In genomic region chr3:53478166-53478830, GRCh38 we compare ENCODE assay signal across 1 cellular context.
TF ChIP-seq lines count a peak whose summit lies in the region.

No MANE protein-coding gene starts in this region.

TF ChIP-seq in HepG2, 621 proteins besides CTCF, POLR2A, EP300 and RAD21 (continued from another document and continues in another):
- TF ChIP-seq, protein P1, sequence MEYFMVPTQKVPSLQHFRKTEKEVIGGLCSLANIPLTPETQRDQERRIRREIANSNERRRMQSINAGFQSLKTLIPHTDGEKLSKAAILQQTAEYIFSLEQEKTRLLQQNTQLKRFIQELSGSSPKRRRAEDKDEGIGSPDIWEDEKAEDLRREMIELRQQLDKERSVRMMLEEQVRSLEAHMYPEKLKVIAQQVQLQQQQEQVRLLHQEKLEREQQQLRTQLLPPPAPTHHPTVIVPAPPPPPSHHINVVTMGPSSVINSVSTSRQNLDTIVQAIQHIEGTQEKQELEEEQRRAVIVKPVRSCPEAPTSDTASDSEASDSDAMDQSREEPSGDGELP (IDR thresholded peaks at IDR 0.05; ENCODE audit: borderline replicate concordance, low read depth): peak; percentile 98
- TF ChIP-seq KAT2B (IDR thresholded peaks at IDR 0.05; ENCODE audit: borderline replicate concordance, low read depth, low read length): no peak
- TF ChIP-seq PTBP1 (IDR thresholded peaks at IDR 0.05; ENCODE audit: low read depth, low read length, poor library complexity, severe bottlenecking): no peak
- no peak for TF ChIP-seq SNRNP70 (IDR thresholded peaks at IDR 0.05; ENCODE audit: low read depth, low read length)
- no peak for TF ChIP-seq ZNF670 (CRISPR knock-in tag; IDR thresholded peaks at IDR 0.05; ENCODE audit: borderline replicate concordance)
- TF ChIP-seq, protein P2, sequence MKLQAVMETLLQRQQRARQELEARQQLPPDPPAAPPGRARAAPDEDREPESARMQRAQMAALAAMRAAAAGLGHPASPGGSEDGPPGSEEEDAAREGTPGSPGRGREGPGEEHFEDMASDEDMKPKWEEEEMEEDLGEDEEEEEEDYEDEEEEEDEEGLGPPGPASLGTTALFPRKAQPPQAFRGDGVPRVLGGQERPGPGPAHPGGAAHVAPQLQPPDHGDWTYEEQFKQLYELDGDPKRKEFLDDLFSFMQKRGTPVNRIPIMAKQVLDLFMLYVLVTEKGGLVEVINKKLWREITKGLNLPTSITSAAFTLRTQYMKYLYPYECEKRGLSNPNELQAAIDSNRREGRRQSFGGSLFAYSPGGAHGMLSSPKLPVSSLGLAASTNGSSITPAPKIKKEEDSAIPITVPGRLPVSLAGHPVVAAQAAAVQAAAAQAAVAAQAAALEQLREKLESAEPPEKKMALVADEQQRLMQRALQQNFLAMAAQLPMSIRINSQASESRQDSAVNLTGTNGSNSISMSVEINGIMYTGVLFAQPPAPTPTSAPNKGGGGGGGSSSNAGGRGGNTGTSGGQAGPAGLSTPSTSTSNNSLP (IDR thresholded peaks at IDR 0.05; ENCODE audit: low read depth, low read length): peak; percentile 89
- TF ChIP-seq, protein P3, sequence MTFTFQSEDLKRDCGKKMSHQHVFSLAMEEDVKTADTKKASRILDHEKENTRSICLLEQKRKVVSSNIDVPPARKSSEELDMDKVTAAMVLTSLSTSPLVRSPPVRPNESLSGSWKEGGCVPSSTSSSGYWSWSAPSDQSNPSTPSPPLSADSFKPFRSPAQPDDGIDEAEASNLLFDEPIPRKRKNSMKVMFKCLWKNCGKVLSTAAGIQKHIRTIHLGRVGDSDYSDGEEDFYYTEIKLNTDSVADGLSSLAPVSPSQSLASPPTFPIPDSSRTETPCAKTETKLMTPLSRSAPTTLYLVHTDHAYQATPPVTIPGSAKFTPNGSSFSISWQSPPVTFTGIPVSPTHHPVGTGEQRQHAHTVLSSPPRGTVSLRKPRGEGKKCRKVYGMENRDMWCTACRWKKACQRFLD (CRISPR knock-in tag; IDR thresholded peaks at IDR 0.05; ENCODE audit: borderline replicate concordance): no peak
- TF ChIP-seq, protein P4, sequence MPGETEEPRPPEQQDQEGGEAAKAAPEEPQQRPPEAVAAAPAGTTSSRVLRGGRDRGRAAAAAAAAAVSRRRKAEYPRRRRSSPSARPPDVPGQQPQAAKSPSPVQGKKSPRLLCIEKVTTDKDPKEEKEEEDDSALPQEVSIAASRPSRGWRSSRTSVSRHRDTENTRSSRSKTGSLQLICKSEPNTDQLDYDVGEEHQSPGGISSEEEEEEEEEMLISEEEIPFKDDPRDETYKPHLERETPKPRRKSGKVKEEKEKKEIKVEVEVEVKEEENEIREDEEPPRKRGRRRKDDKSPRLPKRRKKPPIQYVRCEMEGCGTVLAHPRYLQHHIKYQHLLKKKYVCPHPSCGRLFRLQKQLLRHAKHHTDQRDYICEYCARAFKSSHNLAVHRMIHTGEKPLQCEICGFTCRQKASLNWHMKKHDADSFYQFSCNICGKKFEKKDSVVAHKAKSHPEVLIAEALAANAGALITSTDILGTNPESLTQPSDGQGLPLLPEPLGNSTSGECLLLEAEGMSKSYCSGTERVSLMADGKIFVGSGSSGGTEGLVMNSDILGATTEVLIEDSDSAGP (CRISPR knock-in tag; IDR thresholded peaks at IDR 0.05; ENCODE audit: borderline replicate concordance): no peak
- no peak for TF ChIP-seq TAF1 (CRISPR knock-in tag; IDR thresholded peaks at IDR 0.05)
- no peak for TF ChIP-seq GTF3A (CRISPR knock-in tag; conservative IDR thresholded peaks at IDR 0.05)
- no peak for TF ChIP-seq NFIB (CRISPR knock-in tag; IDR thresholded peaks at IDR 0.05; ENCODE audit: borderline replicate concordance)
- TF ChIP-seq ZBTB3 (CRISPR knock-in tag; IDR thresholded peaks at IDR 0.05; ENCODE audit: borderline replicate concordance, low read depth): peak; percentile 98
- no peak for TF ChIP-seq MAF1 (CRISPR knock-in tag; IDR thresholded peaks at IDR 0.05; ENCODE audit: borderline replicate concordance)
- no peak for TF ChIP-seq FOXA1 (IDR thresholded peaks at IDR 0.05)
- peak; percentile 74 for TF ChIP-seq FOXA1 (CRISPR knock-in tag; IDR thresholded peaks at IDR 0.05)
- TF ChIP-seq ZNF382 (CRISPR knock-in tag; IDR thresholded peaks at IDR 0.05; ENCODE audit: borderline replicate concordance): no peak
- no peak for TF ChIP-seq U2AF2 (IDR thresholded peaks at IDR 0.05; ENCODE audit: low read depth, low read length)
- TF ChIP-seq ZNF572 (CRISPR knock-in tag; IDR thresholded peaks at IDR 0.05): no peak
- peak; percentile 90 for TF ChIP-seq HMG20B (CRISPR knock-in tag; conservative IDR thresholded peaks at IDR 0.05)
- no peak for TF ChIP-seq SNAPC5 (CRISPR knock-in tag; IDR thresholded peaks at IDR 0.05; ENCODE audit: borderline replicate concordance)
- 0 out of 2 replicates have a peak, but pooled peaks have one; percentile 44 for TF ChIP-seq ZNF761 (CRISPR knock-in tag; conservative IDR thresholded peaks at IDR 0.05)
- no peak for TF ChIP-seq FLYWCH1 (CRISPR knock-in tag; IDR thresholded peaks at IDR 0.05)
- TF ChIP-seq, protein P5, sequence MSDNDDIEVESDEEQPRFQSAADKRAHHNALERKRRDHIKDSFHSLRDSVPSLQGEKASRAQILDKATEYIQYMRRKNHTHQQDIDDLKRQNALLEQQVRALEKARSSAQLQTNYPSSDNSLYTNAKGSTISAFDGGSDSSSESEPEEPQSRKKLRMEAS (IDR thresholded peaks at IDR 0.05): peak; percentile 34
- no peak for TF ChIP-seq MYPOP (CRISPR knock-in tag; IDR thresholded peaks at IDR 0.05)
- no peak for TF ChIP-seq IKZF4 (CRISPR knock-in tag; IDR thresholded peaks at IDR 0.05; ENCODE audit: borderline replicate concordance, low read depth, not compliant biosample characterization)
- TF ChIP-seq KAT7 (CRISPR knock-in tag; IDR thresholded peaks at IDR 0.05; ENCODE audit: borderline replicate concordance): no peak
- peak; percentile 79; the same call in 1 of the 2 replicates for TF ChIP-seq RXRA (CRISPR knock-in tag; IDR thresholded peaks at IDR 0.05)
- TF ChIP-seq ZNF329 (CRISPR knock-in tag; IDR thresholded peaks at IDR 0.05; ENCODE audit: low read depth): no peak
- no peak; the same call in 1 of the 2 replicates for TF ChIP-seq ZBTB21 (CRISPR knock-in tag; IDR thresholded peaks at IDR 0.05)
- no peak for TF ChIP-seq ZNF251 (CRISPR knock-in tag; IDR thresholded peaks at IDR 0.05)
- 0 out of 2 replicates have a peak, but pooled peaks have one; percentile 47 for TF ChIP-seq RFXAP (CRISPR knock-in tag; IDR thresholded peaks at IDR 0.05; ENCODE audit: borderline replicate concordance)
- TF ChIP-seq SP140L (CRISPR knock-in tag; IDR thresholded peaks at IDR 0.05; ENCODE audit: borderline replicate concordance): no peak
- TF ChIP-seq, protein P6, sequence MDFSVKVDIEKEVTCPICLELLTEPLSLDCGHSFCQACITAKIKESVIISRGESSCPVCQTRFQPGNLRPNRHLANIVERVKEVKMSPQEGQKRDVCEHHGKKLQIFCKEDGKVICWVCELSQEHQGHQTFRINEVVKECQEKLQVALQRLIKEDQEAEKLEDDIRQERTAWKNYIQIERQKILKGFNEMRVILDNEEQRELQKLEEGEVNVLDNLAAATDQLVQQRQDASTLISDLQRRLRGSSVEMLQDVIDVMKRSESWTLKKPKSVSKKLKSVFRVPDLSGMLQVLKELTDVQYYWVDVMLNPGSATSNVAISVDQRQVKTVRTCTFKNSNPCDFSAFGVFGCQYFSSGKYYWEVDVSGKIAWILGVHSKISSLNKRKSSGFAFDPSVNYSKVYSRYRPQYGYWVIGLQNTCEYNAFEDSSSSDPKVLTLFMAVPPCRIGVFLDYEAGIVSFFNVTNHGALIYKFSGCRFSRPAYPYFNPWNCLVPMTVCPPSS (IDR thresholded peaks at IDR 0.05): no peak
- no peak for TF ChIP-seq DMTF1 (CRISPR knock-in tag; IDR thresholded peaks at IDR 0.05)
- TF ChIP-seq ZNF776 (CRISPR knock-in tag; IDR thresholded peaks at IDR 0.05): no peak
- no peak for TF ChIP-seq RFX5 (IDR thresholded peaks at IDR 0.05; ENCODE audit: low read depth, low read length)
- no peak for TF ChIP-seq KIAA2018 (CRISPR knock-in tag; IDR thresholded peaks at IDR 0.05; ENCODE audit: borderline replicate concordance)
- no peak for TF ChIP-seq ZNF136 (CRISPR knock-in tag; IDR thresholded peaks at IDR 0.05; ENCODE audit: low read depth)
- TF ChIP-seq ZNF777 (CRISPR knock-in tag; IDR thresholded peaks at IDR 0.05): no peak
- TF ChIP-seq BORCS8-MEF2B (CRISPR knock-in tag; IDR thresholded peaks at IDR 0.05): no peak
